7 cellular contexts compared by ENCODE assay signal in the genomic region with DNA sequence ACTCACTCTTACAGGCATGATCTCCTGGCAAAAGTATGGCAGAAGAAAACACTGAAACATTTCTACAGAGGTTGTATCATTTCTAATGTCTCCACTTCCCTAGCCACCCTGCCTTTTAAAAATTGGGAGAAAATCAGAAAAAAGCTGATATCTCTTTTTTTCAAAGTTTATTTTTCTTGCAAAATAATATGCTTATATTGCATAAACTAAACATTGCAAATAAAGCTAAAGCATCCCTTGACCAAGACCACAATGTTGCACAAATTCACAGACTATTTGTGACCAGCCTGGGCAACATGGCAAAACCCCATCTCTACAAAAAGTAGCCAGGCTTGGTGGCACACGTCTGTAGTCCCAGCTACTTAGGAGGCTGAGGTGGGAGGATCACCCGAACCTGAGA.
"Had no signal": no experiment of that assay in that cellular context is flagged by ENCODE, and none has a peak within 500 bp of the region (broad histone marks: within the 10 kb centered on the region; RNA-seq: fewer than 3 reads in every experiment).

No MANE protein-coding gene starts in this region.

- ATAC-seq: K562 had no signal

- H3K9ac ChIP-seq: KMS-11 had no signal

- H3K4me2 ChIP-seq: KMS-11 had no signal

- H3K4me3 Mint-ChIP-seq: IgD-negative memory B cell had no signal

- H3K27ac Mint-ChIP-seq: IgD-negative memory B cell had no signal

- H3K36me3 Mint-ChIP-seq: IgD-negative memory B cell had no signal

- H3K27me3 Mint-ChIP-seq: IgD-negative memory B cell had no signal

- FAIRE-seq: HTR-8/SVneo, K562 had no signal

- DNase-seq: KBM-7, KG1 had no signal

- H3K27ac ChIP-seq: HL-60, KMS-11 had no signal

- H3K4me3 ChIP-seq: K562 had no signal
